In genomic region chr1:169860187-169860586, GRCh38 we compare ENCODE assay signal across 22 cellular contexts.
DNase-seq lines count a peak whose midpoint lies in the region; ATAC-seq and TF ChIP-seq lines count a peak whose summit lies in the region.
"Had no signal": no experiment of that assay in that cellular context is flagged by ENCODE, and none has a peak within 500 bp of the region (broad histone marks: within the 10 kb centered on the region; RNA-seq: fewer than 3 reads in every experiment).

No MANE protein-coding gene starts in this region.

- peak overlapping the region; percentile 68 for H3K27ac ChIP-seq in OCI-LY3 (ENCODE audit: low read length)
- H3K27ac ChIP-seq: thyroid gland had no signal

- no peaks in the 10 kb centered on the region for H3K9me3 Mint-ChIP-seq in stimulated activated effector memory CD8-positive, alpha-beta T cell treated with anti-CD3 and anti-CD28 coated beads, Interleukin-12 subunit alpha, Interleukin-12 subunit beta, amount 100 ng/mL, for 72 hours
- H3K9me3 Mint-ChIP-seq: activated CD4-positive, alpha-beta T cell treated with anti-CD3 and anti-CD28 coated beads, Interleukin-2, amount 10 ng/mL, durations not matched to agents 24 days and 14 days; brain; endodermal cell; mesothelial cell of epicardium; natural killer cell had no signal

- H3K4me3 Mint-ChIP-seq in stimulated activated effector memory CD8-positive, alpha-beta T cell treated with anti-CD3 and anti-CD28 coated beads, Interleukin-12 subunit alpha, Interleukin-12 subunit beta, amount 100 ng/mL, for 72 hours = no peak overlapping the region
- H3K4me3 Mint-ChIP-seq: activated CD4-positive, alpha-beta T cell treated with anti-CD3 and anti-CD28 coated beads, Interleukin-2, amount 10 ng/mL, durations not matched to agents 24 days and 14 days; brain; endodermal cell; mesothelial cell of epicardium; natural killer cell had no signal

- no peaks in the 10 kb centered on the region for H3K27me3 ChIP-seq in OCI-LY3 (ENCODE audit: low read depth, low read length)
- H3K27me3 ChIP-seq: thyroid gland had no signal

- H3K4me1 Mint-ChIP-seq in stimulated activated effector memory CD8-positive, alpha-beta T cell treated with anti-CD3 and anti-CD28 coated beads, Interleukin-12 subunit alpha, Interleukin-12 subunit beta, amount 100 ng/mL, for 72 hours = peaks cover 5% of the 10 kb centered on the region
- H3K4me1 Mint-ChIP-seq: brain, mesothelial cell of epicardium had no signal

- ATAC-seq in GM19463 (IDR thresholded peaks at IDR 0.05; ENCODE audit: unreplicated experiment) (peak; percentile 58), GM18867 (IDR thresholded peaks at IDR 0.05; ENCODE audit: unreplicated experiment) (no peak)
- ATAC-seq in stimulated activated effector memory CD8-positive, alpha-beta T cell treated with anti-CD3 and anti-CD28 coated beads, Interleukin-12 subunit alpha, Interleukin-12 subunit beta, amount 100 ng/mL, for 72 hours = no peak
- ATAC-seq: left cardiac atrium, natural killer cell had no signal

- TF ChIP-seq CTCF in GM12865 (IDR thresholded peaks at IDR 0.05; ENCODE audit: insufficient read depth, low read depth, low read length, missing control alignments) (no peak), OCI-LY3 (IDR thresholded peaks at IDR 0.05; ENCODE audit: low read depth, low read length) (no peak)

- H3K4me3 ChIP-seq in GM12865 (ENCODE audit: low read depth, low read length) = no peak overlapping the region
- no peak overlapping the region for H3K4me3 ChIP-seq in OCI-LY3 (ENCODE audit: low read length)
- H3K4me3 ChIP-seq: thyroid gland had no signal

- no peak overlapping the region for H2AFZ ChIP-seq in OCI-LY3 (ENCODE audit: low read depth, low read length)

- peak overlapping the region; percentile 11; the same call in 1 of the 2 replicates for H3K4me2 ChIP-seq in OCI-LY3 (ENCODE audit: low read length)

- no peaks in the 10 kb centered on the region for H3K79me2 ChIP-seq in OCI-LY3 (ENCODE audit: low read length)

- DNase-seq in GM12865 (ENCODE audit: low read depth) = peak; percentile 10
- DNase-seq in stimulated activated effector memory CD8-positive, alpha-beta T cell treated with anti-CD3 and anti-CD28 coated beads, Interleukin-12 subunit alpha, Interleukin-12 subunit beta, amount 100 ng/mL, for 72 hours (ENCODE audit: low spot score in 2 of 2) = no peak
- DNase-seq in activated effector memory CD4-positive, alpha-beta T cell treated with anti-CD3 and anti-CD28 coated beads, Interleukin-2, amount 50 U/mL, for 16 hours = no peak
- no peak for DNase-seq in DMS 273 treated with DMSO at 0.1 percent for 48 hours (lab: John Stamatoyannopoulos, UW)
- DNase-seq: activated CD4-positive, alpha-beta T cell treated with anti-CD3 and anti-CD28 coated beads, Interleukin-2, amount 10 ng/mL, durations not matched to agents 24 days and 14 days; activated CD8-positive, alpha-beta memory T cell treated with anti-CD3 and anti-CD28 coated beads, Interleukin-2, amount 50 U/mL, for 4 hours; activated effector memory CD4-positive, alpha-beta T cell treated with Interleukin-2 at 50 U/mL for 16 hours; COR-L47; EL; endodermal cell; left cardiac atrium; natural killer cell; NCI-H1417 treated with DMSO at 0.1 percent for 48 hours; NCI-H2171; NCI-H526 treated with DMSO at 0.1 percent for 48 hours; stimulated activated naive CD4-positive, alpha-beta T cell treated with Interleukin-2 at 50 U/mL for 16 hours; thyroid gland had no signal

- H3K4me1 ChIP-seq in OCI-LY3 (ENCODE audit: low read length) = peaks cover 17% of the 10 kb centered on the region
- H3K4me1 ChIP-seq: thyroid gland had no signal

- no peaks in the 10 kb centered on the region for H3K9me3 ChIP-seq in OCI-LY3 (ENCODE audit: insufficient read depth, low read length)
- H3K9me3 ChIP-seq: thyroid gland had no signal

- peaks cover 93% of the 10 kb centered on the region for H3K36me3 Mint-ChIP-seq in stimulated activated effector memory CD8-positive, alpha-beta T cell treated with anti-CD3 and anti-CD28 coated beads, Interleukin-12 subunit alpha, Interleukin-12 subunit beta, amount 100 ng/mL, for 72 hours

- H3K9ac ChIP-seq in OCI-LY3 (ENCODE audit: low read length) = no peak overlapping the region

- no peaks in the 10 kb centered on the region for H4K20me1 ChIP-seq in OCI-LY3 (ENCODE audit: insufficient read depth, low read length)

- peaks cover 70% of the 10 kb centered on the region for H3K36me3 ChIP-seq in OCI-LY3 (replicated peaks; ENCODE audit: low read depth, low read length)

- peak overlapping the region; percentile 2 for H3K27ac Mint-ChIP-seq in stimulated activated effector memory CD8-positive, alpha-beta T cell treated with anti-CD3 and anti-CD28 coated beads, Interleukin-12 subunit alpha, Interleukin-12 subunit beta, amount 100 ng/mL, for 72 hours
- H3K27ac Mint-ChIP-seq: activated CD4-positive, alpha-beta T cell treated with anti-CD3 and anti-CD28 coated beads, Interleukin-2, amount 10 ng/mL, durations not matched to agents 24 days and 14 days; endodermal cell; mesothelial cell of epicardium had no signal
